Comparison of ENCODE assay signal across 21 cellular contexts in the genomic region with DNA sequence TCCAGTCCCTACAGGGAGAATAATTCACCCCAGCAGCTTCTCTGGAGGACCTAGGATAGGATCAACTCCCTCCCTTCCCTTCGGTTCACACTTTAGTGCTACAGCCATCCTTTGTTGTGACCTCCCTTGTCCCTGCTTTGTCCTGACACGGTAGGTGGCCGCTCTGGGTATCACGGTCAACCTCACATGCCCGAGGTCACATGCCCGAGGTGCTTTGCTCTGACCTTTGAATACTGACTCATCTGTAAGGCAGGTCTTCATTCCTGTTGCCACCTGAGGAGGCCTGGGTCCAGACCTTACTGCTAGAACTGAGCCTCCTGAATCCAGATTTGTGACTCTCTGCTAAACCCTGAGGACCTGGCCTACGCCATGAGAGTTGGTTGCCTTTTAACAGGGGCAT. TPM values are rescaled to one million over a fixed set of nuclear protein-coding genes. Genes with fewer than 3 reads are reported as not detected.
DNase-seq lines count a peak whose midpoint lies in the region; ATAC-seq, FAIRE-seq and TF ChIP-seq lines count a peak whose summit lies in the region.
"Had no signal": no experiment of that assay in that cellular context is flagged by ENCODE, and none has a peak within 500 bp of the region (broad histone marks: within the 10 kb centered on the region; RNA-seq: fewer than 3 reads in every experiment).

No MANE protein-coding gene starts in this region.

- H3K9ac ChIP-seq in mesendoderm (ENCODE audit: low read length), result no peak overlapping the region

- no peak overlapping the region for H4K8ac ChIP-seq in mesendoderm (ENCODE audit: low read depth, low read length)

- no peak for DNase-seq in CD4-positive, CD25-positive, alpha-beta regulatory T cell
- peak; percentile 72 for DNase-seq in H7
- no peak for DNase-seq in bronchial epithelial cell (ENCODE audit: low read depth)
- peak; percentile 90 for DNase-seq in mesendoderm
- no peak for DNase-seq in DMS 273 treated with DMSO at 0.1 percent for 48 hours (lab: John Stamatoyannopoulos, UW)
- no peak for DNase-seq in dermis blood vessel endothelial cell
- DNase-seq: anterior cingulate cortex; CD4-positive, alpha-beta T cell; erythroblast; foreskin melanocyte; hypothalamus; kidney; NCI-H2171; NCI-H526; SHP77 treated with DMSO at 0.1 percent for 48 hours; stimulated activated naive CD4-positive, alpha-beta T cell treated with Interleukin-2 at 50 U/mL for 16 hours had no signal

- no peak overlapping the region for H2BK15ac ChIP-seq in mesendoderm (replicated peaks; ENCODE audit: low read depth)

- peak overlapping the region in 2 of 3 donors; percentile 68 to 85 for H3K27ac Mint-ChIP-seq in CD4-positive, CD25-positive, alpha-beta regulatory T cell
- H3K27ac Mint-ChIP-seq: CD4-positive, alpha-beta T cell; natural killer cell treated with Interleukin-12 subunit alpha and Interleukin-12 subunit beta and Interleukin-15 and Interleukin-18, amount 100 ng/mL, for 72 hours had no signal

- H3K79me2 ChIP-seq in mesendoderm (ENCODE audit: control insufficient read depth, insufficient read depth, low read length), result peaks cover 16% of the 10 kb centered on the region

- H4K5ac ChIP-seq in mesendoderm (ENCODE audit: low read length), result no peak overlapping the region

- H3K18ac ChIP-seq in mesendoderm (ENCODE audit: low read length), result no peak overlapping the region

- ATAC-seq in CD4-positive, CD25-positive, alpha-beta regulatory T cell (ENCODE audit: low read depth in 2 of 2), result no peak
- ATAC-seq in HG03196 (IDR thresholded peaks at IDR 0.05; ENCODE audit: unreplicated experiment) (no peak), GM18511 (IDR thresholded peaks at IDR 0.05; ENCODE audit: unreplicated experiment) (no peak)
- ATAC-seq: K562; natural killer cell treated with Interleukin-12 subunit alpha and Interleukin-12 subunit beta and Interleukin-15 and Interleukin-18, amount 100 ng/mL, for 72 hours had no signal

- no CpG with 5 or more reads among the region's 7 CpGs for WGBS in mesendoderm (ENCODE audit: extremely low coverage, insufficient coverage, low lambda C conversion rate)

- H2BK5ac ChIP-seq in mesendoderm (ENCODE audit: low read length), result no peak overlapping the region

- H3K4me1 ChIP-seq in CD4-positive, CD25-positive, alpha-beta regulatory T cell (ENCODE audit: control insufficient read depth, insufficient read depth, low read length, poor library complexity, severe bottlenecking), result peaks cover 8% of the 10 kb centered on the region
- no peaks in the 10 kb centered on the region for H3K4me1 ChIP-seq in mesendoderm (ENCODE audit: control insufficient read depth, low read depth, low read length)

- no peak overlapping the region for H3K4me3 ChIP-seq in CD4-positive, CD25-positive, alpha-beta regulatory T cell (ENCODE audit: low read depth, low read length)
- no peak overlapping the region for H3K4me3 ChIP-seq in H7 (ENCODE audit: insufficient read depth, low read depth, low read length)
- H3K4me3 ChIP-seq in bronchial epithelial cell (ENCODE audit: low read depth, low read length), result no peak overlapping the region
- no peak overlapping the region for H3K4me3 ChIP-seq in mesendoderm (ENCODE audit: low read length)
- H3K4me3 ChIP-seq: K562 had no signal

- no peaks in the 10 kb centered on the region for H3K27me3 Mint-ChIP-seq in CD4-positive, CD25-positive, alpha-beta regulatory T cell
- H3K27me3 Mint-ChIP-seq: CD4-positive, alpha-beta T cell; central memory CD8-positive, alpha-beta T cell; natural killer cell treated with Interleukin-12 subunit alpha and Interleukin-12 subunit beta and Interleukin-15 and Interleukin-18, amount 100 ng/mL, for 72 hours had no signal

- H3K23ac ChIP-seq in mesendoderm (ENCODE audit: low read length), result no peak overlapping the region

- peak; percentile 58 for FAIRE-seq in bronchial epithelial cell (lab: Jason Lieb, UNC)
- FAIRE-seq: K562, kidney had no signal

- H3K4me2 ChIP-seq in mesendoderm (ENCODE audit: low read length), result no peak overlapping the region

- no peak overlapping the region for H3K27ac ChIP-seq in CD4-positive, CD25-positive, alpha-beta regulatory T cell (ENCODE audit: insufficient read depth, low read length, poor library complexity, severe bottlenecking)
- H3K27ac ChIP-seq in mesendoderm (ENCODE audit: low read depth, low read length), result no peak overlapping the region

- no peaks in the 10 kb centered on the region for H3K9me3 Mint-ChIP-seq in CD4-positive, CD25-positive, alpha-beta regulatory T cell
- H3K9me3 Mint-ChIP-seq: CD4-positive, alpha-beta T cell; central memory CD8-positive, alpha-beta T cell; natural killer cell treated with Interleukin-12 subunit alpha and Interleukin-12 subunit beta and Interleukin-15 and Interleukin-18, amount 100 ng/mL, for 72 hours had no signal

- H3K36me3 ChIP-seq in CD4-positive, CD25-positive, alpha-beta regulatory T cell (ENCODE audit: control insufficient read depth, insufficient read depth, low read length), result peaks cover 68% of the 10 kb centered on the region
- peaks cover 19% of the 10 kb centered on the region for H3K36me3 ChIP-seq in H7 (replicated peaks; ENCODE audit: control insufficient read depth, insufficient read depth, low read length)
- peaks cover 32% of the 10 kb centered on the region for H3K36me3 ChIP-seq in bronchial epithelial cell (ENCODE audit: control insufficient read depth, insufficient read depth, low read length)
- H3K36me3 ChIP-seq in mesendoderm (ENCODE audit: control insufficient read depth, insufficient read depth, low read length), result peaks cover 3% of the 10 kb centered on the region

- no peak overlapping the region for H3K56ac ChIP-seq in mesendoderm (ENCODE audit: low read length)

- no peak overlapping the region for H3K4me3 Mint-ChIP-seq in CD4-positive, CD25-positive, alpha-beta regulatory T cell
- H3K4me3 Mint-ChIP-seq: CD4-positive, alpha-beta T cell; central memory CD8-positive, alpha-beta T cell; natural killer cell treated with Interleukin-12 subunit alpha and Interleukin-12 subunit beta and Interleukin-15 and Interleukin-18, amount 100 ng/mL, for 72 hours had no signal

- no peak for TF ChIP-seq CTCF in bronchial epithelial cell (IDR thresholded peaks at IDR 0.05; ENCODE audit: insufficient read depth, low read length, severe bottlenecking)

- H3K27me3 ChIP-seq in CD4-positive, CD25-positive, alpha-beta regulatory T cell (ENCODE audit: control insufficient read depth, insufficient read depth, low read length), result no peaks in the 10 kb centered on the region
- H3K27me3 ChIP-seq in H7 (ENCODE audit: control insufficient read depth, insufficient read depth, low read length), result no peaks in the 10 kb centered on the region
- no peaks in the 10 kb centered on the region for H3K27me3 ChIP-seq in bronchial epithelial cell (ENCODE audit: control insufficient read depth, insufficient read depth, low read length)
- no peaks in the 10 kb centered on the region for H3K27me3 ChIP-seq in mesendoderm (ENCODE audit: insufficient read depth, low read length, poor library complexity)

- H3K79me1 ChIP-seq in mesendoderm (ENCODE audit: low read length), result peaks cover 28% of the 10 kb centered on the region

- H3K36me3 Mint-ChIP-seq in CD4-positive, CD25-positive, alpha-beta regulatory T cell, result peaks cover 28% of the 10 kb centered on the region

- no peak overlapping the region for H2AK5ac ChIP-seq in mesendoderm (ENCODE audit: low read length)

- peaks cover 5 to 44% (median 21%) of the 10 kb centered on the region in 4 donors for H3K4me1 Mint-ChIP-seq in CD4-positive, CD25-positive, alpha-beta regulatory T cell

- no peak overlapping the region for H3K4ac ChIP-seq in mesendoderm (ENCODE audit: low read depth, low read length)

- no peak overlapping the region for H2BK120ac ChIP-seq in mesendoderm (ENCODE audit: low read depth, low read length)

- no peaks in the 10 kb centered on the region for H3K9me3 ChIP-seq in CD4-positive, CD25-positive, alpha-beta regulatory T cell (ENCODE audit: control insufficient read depth in 2 of 2, low read length in 2 of 2)

RNA-seq across cellular contexts. Expression of a gene that starts 19.7 kb away (rescaled TPM):
- total RNA-seq in CD4-positive, CD25-positive, alpha-beta regulatory T cell, result 118 TPM
- 100 to 1,000 TPM; 102 to 123 (median 115) TPM for polyA plus RNA-seq in CD4-positive, CD25-positive, alpha-beta regulatory T cell
- 101 and 103 TPM in 2 replicates for total RNA-seq in H7 (2014; rRNA removed; shearing (Covaris generic))
- 96.3 and 104 TPM in 2 replicates for total RNA-seq in bronchial epithelial cell
- 47.8 TPM for polyA plus RNA-seq in mesendoderm (2013, experiment 1 of 2)
- 48.5 TPM for polyA plus RNA-seq in mesendoderm (2013, experiment 2 of 2)
- total RNA-seq in dermis blood vessel endothelial cell, result 95.1 and 104 TPM in 2 replicates

RNA-seq across cellular contexts. Expression of a gene that starts 22.1 kb away (rescaled TPM):
- total RNA-seq in CD4-positive, CD25-positive, alpha-beta regulatory T cell, result 16.6 TPM
- polyA plus RNA-seq in CD4-positive, CD25-positive, alpha-beta regulatory T cell, result 1 to 10 TPM; 1.0 to 2.2 (median 1.6) TPM
- total RNA-seq in H7 (2014; rRNA removed; shearing (Covaris generic)), result 81.6 and 85.1 TPM in 2 replicates
- total RNA-seq in bronchial epithelial cell, result 20.0 and 23.2 TPM in 2 replicates
- polyA plus RNA-seq in mesendoderm (2013, experiment 1 of 2), result 30.6 TPM
- polyA plus RNA-seq in mesendoderm (2013, experiment 2 of 2), result 31.0 TPM
- total RNA-seq in dermis blood vessel endothelial cell, result 27.9 and 40.0 TPM in 2 replicates

RNA-seq across cellular contexts. Expression of a gene that starts 55.2 kb away (rescaled TPM):
- 344 TPM for total RNA-seq in CD4-positive, CD25-positive, alpha-beta regulatory T cell
- 100 to 1,000 TPM; 123 to 154 (median 127) TPM for polyA plus RNA-seq in CD4-positive, CD25-positive, alpha-beta regulatory T cell
- total RNA-seq in H7 (2014; rRNA removed; shearing (Covaris generic)), result 199 and 225 TPM in 2 replicates
- total RNA-seq in bronchial epithelial cell (339 and 517 TPM in 2 replicates), dermis blood vessel endothelial cell (409 and 588 TPM in 2 replicates)
- 198 TPM for polyA plus RNA-seq in mesendoderm (2013, experiment 1 of 2)
- polyA plus RNA-seq in mesendoderm (2013, experiment 2 of 2), result 204 TPM

RNA-seq across cellular contexts. Expression of a gene that starts 57.2 kb away (rescaled TPM):
- total RNA-seq in CD4-positive, CD25-positive, alpha-beta regulatory T cell, result 12.1 TPM
- 10 to 100 TPM; 11.7 to 19.9 (median 15.2) TPM for polyA plus RNA-seq in CD4-positive, CD25-positive, alpha-beta regulatory T cell
- 16.2 and 17.3 TPM in 2 replicates for total RNA-seq in H7 (2014; rRNA removed; shearing (Covaris generic))
- total RNA-seq in bronchial epithelial cell, result 21.1 and 23.0 TPM in 2 replicates
- 2.6 TPM for polyA plus RNA-seq in mesendoderm (2013, experiment 1 of 2)
- polyA plus RNA-seq in mesendoderm (2013, experiment 2 of 2), result 2.5 TPM
- 22.4 and 22.6 TPM in 2 replicates for total RNA-seq in dermis blood vessel endothelial cell

Comparison
In these comparisons a context has a peak if more than half of its experiments do, and no peak if none do; other contexts are left out.
1. DNase-seq: peak in H7 (single experiment) and mesendoderm (single experiment); none in CD4-positive, CD25-positive, alpha-beta regulatory T cell (0 of 3), bronchial epithelial cell (single experiment), DMS 273 treated with DMSO at 0.1 percent for 48 hours (single experiment) and dermis blood vessel endothelial cell (single experiment).